Comparison of ENCODE assay signal across 14 cellular contexts in the genomic region with DNA sequence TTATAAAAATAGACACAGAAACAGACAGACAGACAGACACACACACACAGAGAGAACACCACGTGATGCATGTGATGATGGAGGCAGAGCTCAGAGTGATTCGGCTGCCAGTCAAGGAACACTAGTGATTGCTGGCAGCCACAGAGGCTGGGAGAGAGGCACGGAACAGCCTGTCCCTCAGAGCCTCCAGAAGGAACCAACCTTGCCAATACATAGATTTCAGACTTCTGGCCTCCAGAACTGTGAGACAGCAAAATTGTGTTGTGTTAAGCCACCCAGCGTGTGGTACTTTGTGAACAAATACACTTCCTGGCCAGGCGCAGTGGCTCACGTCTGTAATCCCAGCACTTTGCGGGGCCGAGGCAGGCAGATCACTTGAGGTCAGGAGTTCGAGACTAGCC. TPM values are rescaled to one million over a fixed set of nuclear protein-coding genes. Genes with fewer than 3 reads are reported as not detected.
DNase-seq lines count a peak whose midpoint lies in the region; ATAC-seq and TF ChIP-seq lines count a peak whose summit lies in the region.
"Had no signal": no experiment of that assay in that cellular context is flagged by ENCODE, and none has a peak within 500 bp of the region (broad histone marks: within the 10 kb centered on the region; RNA-seq: fewer than 3 reads in every experiment).

No MANE protein-coding gene starts in this region.

- H3K27ac ChIP-seq in heart left ventricle, result peak overlapping the region; percentile 8 to 88 (median 77)
- no peak overlapping the region for H3K27ac ChIP-seq in neuronal stem cell (replicated peaks; ENCODE audit: low read length)
- peak overlapping the region; percentile 74 for H3K27ac ChIP-seq in vagina
- H3K27ac ChIP-seq: KMS-11 had no signal

- TF ChIP-seq POLR2A in heart left ventricle (IDR thresholded peaks at IDR 0.05) (peak in 1 of 2 donors; percentile 36), vagina (IDR thresholded peaks at IDR 0.05) (no peak)

- H3K36me3 ChIP-seq in adipocyte (ENCODE audit: control insufficient read depth, insufficient read depth, low read length, severe bottlenecking), result no peaks in the 10 kb centered on the region
- no peaks in the 10 kb centered on the region for H3K36me3 ChIP-seq in heart left ventricle
- no peaks in the 10 kb centered on the region for H3K36me3 ChIP-seq in neuronal stem cell (replicated peaks in 1 of 2; ENCODE audit: control insufficient read depth in 2 of 2, insufficient read depth in 2 of 2, low read length in 2 of 2)
- H3K36me3 ChIP-seq in vagina, result no peaks in the 10 kb centered on the region

- H2BK12ac ChIP-seq in neuronal stem cell (ENCODE audit: low read length), result no peak overlapping the region

- H2BK120ac ChIP-seq in neuronal stem cell (ENCODE audit: low read depth, low read length), result no peak overlapping the region

- TF ChIP-seq CTCF in heart left ventricle (IDR thresholded peaks at IDR 0.05), result no peak
- TF ChIP-seq CTCF in vagina (IDR thresholded peaks at IDR 0.05), result no peak

- WGBS in heart left ventricle, 4 donors, result 48 to 59% (median 53%) methylated on average over 9 of the region's 9 CpGs
- WGBS in neuronal stem cell (ENCODE audit: extremely low coverage in 2 of 2, insufficient read length in 2 of 2, insufficient replicate concordance in 1 of 2), 2 donors, result no CpG with 5 or more reads among the region's 9 CpGs

- H3K4me2 ChIP-seq in neuronal stem cell (ENCODE audit: insufficient read depth, low read length, poor library complexity, severe bottlenecking), result no peak overlapping the region
- H3K4me2 ChIP-seq: KMS-11 had no signal

- peaks cover 51% of the 10 kb centered on the region for H3K4me1 ChIP-seq in adipocyte (ENCODE audit: control insufficient read depth, insufficient read depth, low read length)
- H3K4me1 ChIP-seq in heart left ventricle, result peaks cover 0 to 32% (median 16%) of the 10 kb centered on the region in 12 donors
- H3K4me1 ChIP-seq in neuronal stem cell (ENCODE audit: control insufficient read depth in 2 of 2, insufficient read depth in 1 of 2, low read depth in 1 of 2, low read length in 2 of 2), result peaks cover 9 to 10% of the 10 kb centered on the region in 2 donors
- H3K4me1 ChIP-seq in vagina, result peaks cover 34% of the 10 kb centered on the region

- intact Hi-C loops in heart left ventricle (cut with DNase I), result loop anchor here in 1 of 10 donors (5.0 kb wide), 2 partner anchors 65 to 95 kb away; no protein-coding TSS in a partner anchor
- intact Hi-C loops in vagina (cut with DNase I), result no loop called here

- H2BK5ac ChIP-seq in neuronal stem cell (ENCODE audit: low read length), result no peak overlapping the region

- ATAC-seq in heart left ventricle (peak; percentile 87 to 93 (median 93)), GM18870 (IDR thresholded peaks at IDR 0.05; ENCODE audit: unreplicated experiment) (no peak)

- no peaks in the 10 kb centered on the region for H3K27me3 ChIP-seq in adipocyte (replicated peaks; ENCODE audit: control insufficient read depth, insufficient read depth, low read length)
- no peaks in the 10 kb centered on the region for H3K27me3 ChIP-seq in heart left ventricle
- peaks cover 0 to 2% (median 0%) of the 10 kb centered on the region in 3 experiments for H3K27me3 ChIP-seq in neuronal stem cell (ENCODE audit: control insufficient read depth in 3 of 3, insufficient read depth in 3 of 3, low read depth in 1 of 3, low read length in 3 of 3)
- no peaks in the 10 kb centered on the region for H3K27me3 ChIP-seq in vagina

- no peak overlapping the region for H3K18ac ChIP-seq in neuronal stem cell (ENCODE audit: low read length)

- no peak overlapping the region for H3K14ac ChIP-seq in neuronal stem cell (ENCODE audit: low read length)

- H3K4me3 ChIP-seq in adipocyte (ENCODE audit: low read length) (no peak overlapping the region), heart left ventricle (no peak overlapping the region), neuronal stem cell (ENCODE audit: low read length in 2 of 2) (no peak overlapping the region), vagina (no peak overlapping the region)

- H3K23ac ChIP-seq in neuronal stem cell (ENCODE audit: low read depth, low read length, poor library complexity), result no peak overlapping the region

- no peak overlapping the region for H2AK5ac ChIP-seq in neuronal stem cell (ENCODE audit: low read depth, low read length)

- H2BK15ac ChIP-seq in neuronal stem cell (ENCODE audit: low read length), result no peak overlapping the region

- H4K8ac ChIP-seq in neuronal stem cell (ENCODE audit: low read depth, low read length), result no peak overlapping the region

- no peaks in the 10 kb centered on the region for H3K79me1 ChIP-seq in neuronal stem cell (ENCODE audit: low read depth, low read length)

- no peak for DNase-seq in adipocyte (ENCODE audit: low read depth)
- DNase-seq in heart left ventricle, result peak in 4 of 5 donors; percentile 48 to 83 (median 70)
- DNase-seq in neuronal stem cell (ENCODE audit: low spot score), result no peak
- no peak for DNase-seq in vagina (ENCODE audit: extremely low spot score in 2 of 2)
- DNase-seq in iPS-NIHi11 (ENCODE audit: low spot score), result no peak
- DNase-seq in activated effector memory CD4-positive, alpha-beta T cell treated with Interleukin-2 at 50 U/mL for 16 hours, result no peak
- DNase-seq: activated B cell treated with CpG ODN at 0.5 μM for 24 hours, activated T-cell treated with anti-CD3 and anti-CD28 coated beads for 4 hours, COR-L47, NCI-H2081, retina had no signal

- H3K9me3 ChIP-seq in adipocyte (ENCODE audit: control insufficient read depth, low read length), result no peaks in the 10 kb centered on the region
- H3K9me3 ChIP-seq in heart left ventricle, result no peaks in the 10 kb centered on the region
- H3K9me3 ChIP-seq in neuronal stem cell (replicated peaks in 1 of 2; ENCODE audit: control insufficient read depth in 2 of 2, insufficient read depth in 1 of 2, low read depth in 1 of 2, low read length in 2 of 2), result no peaks in the 10 kb centered on the region
- no peaks in the 10 kb centered on the region for H3K9me3 ChIP-seq in vagina

- H3K9ac ChIP-seq in adipocyte (ENCODE audit: low read length), result peak overlapping the region; percentile 64
- H3K9ac ChIP-seq in neuronal stem cell (ENCODE audit: low read depth, low read length, poor library complexity), result no peak overlapping the region
- H3K9ac ChIP-seq: KMS-11 had no signal

- H3K4ac ChIP-seq in neuronal stem cell (ENCODE audit: low read length), result no peak overlapping the region

- H2AFZ ChIP-seq in neuronal stem cell (ENCODE audit: low read length), result peak overlapping the region; percentile 11

- no peak overlapping the region for H4K91ac ChIP-seq in neuronal stem cell (ENCODE audit: low read depth, low read length, poor library complexity)

RNA-seq across cellular contexts. Expression of gene PARD6B, which starts 9.5 kb away (rescaled TPM):
- total RNA-seq in heart left ventricle, result 10 to 100 TPM in 1 of 9 donors, 1 to 10 TPM in 8; 2.7 to 12.2 (median 5.1) TPM
- 1 to 10 TPM; 1.3 to 2.4 TPM for polyA plus RNA-seq in heart left ventricle
- polyA plus RNA-seq in neuronal stem cell (2013, experiment 1 of 2), result 9.2 TPM
- 10.3 TPM for polyA plus RNA-seq in neuronal stem cell (2013, experiment 2 of 2)
- total RNA-seq in vagina, result 4.7 TPM

RNA-seq across cellular contexts. Expression of gene RIPOR3, which starts 30.5 kb away (rescaled TPM):
- total RNA-seq in heart left ventricle (10 to 100 TPM in 2 of 9 donors, 1 to 10 TPM in 7; 2.4 to 10.4 (median 4.9) TPM), vagina (38.1 TPM)
- 10 to 100 TPM in 1 of 2 donors, 1 to 10 TPM in 1; 3.0 to 20.7 TPM for polyA plus RNA-seq in heart left ventricle
- 2.5 TPM for polyA plus RNA-seq in neuronal stem cell (2013, experiment 1 of 2)
- polyA plus RNA-seq in neuronal stem cell (2013, experiment 2 of 2), result 2.3 TPM
- total RNA-seq: activated B cell treated with CpG ODN at 0.5 μM for 24 hours, SK-MEL-5 had no signal

Comparison
In these comparisons a context has a peak if more than half of its experiments do, and no peak if none do; other contexts are left out.
1. DNase-seq: peak in heart left ventricle (4 of 5); none in adipocyte (single experiment), neuronal stem cell (single experiment), vagina (0 of 2), iPS-NIHi11 (single experiment) and activated effector memory CD4-positive, alpha-beta T cell treated with Interleukin-2 at 50 U/mL for 16 hours (single experiment).